26 cellular contexts compared by ENCODE assay signal in genomic region chr11:125005491-125005890, GRCh38.
"Had no signal": no experiment of that assay in that cellular context is flagged by ENCODE, and none has a peak within 500 bp of the region (broad histone marks: within the 10 kb centered on the region; RNA-seq: fewer than 3 reads in every experiment).

No MANE protein-coding gene starts in this region.

- ATAC-seq: activated CD4-positive, CD25-positive, alpha-beta regulatory T cell treated with anti-CD3 and anti-CD28 coated beads, Interleukin-2, amount 50 U/mL, for 24 hours; heart left ventricle; lower lobe of right lung; mucosa of descending colon; natural killer cell treated with Interleukin-12 subunit alpha and Interleukin-12 subunit beta and Interleukin-15 and Interleukin-18, amount 100 ng/mL, for 72 hours; right cardiac atrium; stimulated activated naive CD8-positive, alpha-beta T cell treated with anti-CD3 and anti-CD28 coated beads, Interleukin-15, Interleukin-2, amounts not matched to agents 100 U/mL and 50 U/mL, for 24 hours had no signal

- H3K4me1 ChIP-seq: heart left ventricle, lower lobe of right lung, testis, transverse colon had no signal

- H3K9me3 Mint-ChIP-seq: natural killer cell treated with Interleukin-12 subunit alpha and Interleukin-12 subunit beta and Interleukin-15 and Interleukin-18, amount 100 ng/mL, for 72 hours had no signal

- FAIRE-seq: endothelial cell of umbilical vein, TTC549, urothelium cell line had no signal

- H3K9me3 ChIP-seq: mucosa of descending colon, testis had no signal

- H3K27me3 Mint-ChIP-seq: natural killer cell treated with Interleukin-12 subunit alpha and Interleukin-12 subunit beta and Interleukin-15 and Interleukin-18, amount 100 ng/mL, for 72 hours had no signal

- H3K4me3 ChIP-seq: heart left ventricle, lower lobe of right lung, mucosa of descending colon, testis, transverse colon had no signal

- H3K36me3 ChIP-seq: lower lobe of right lung, WERI-Rb-1 had no signal

- H3K27ac Mint-ChIP-seq: natural killer cell treated with Interleukin-12 subunit alpha and Interleukin-12 subunit beta and Interleukin-15 and Interleukin-18, amount 100 ng/mL, for 72 hours had no signal

- H3K4me3 Mint-ChIP-seq: natural killer cell treated with Interleukin-12 subunit alpha and Interleukin-12 subunit beta and Interleukin-15 and Interleukin-18, amount 100 ng/mL, for 72 hours had no signal

- H3K27ac ChIP-seq: heart left ventricle, lower lobe of right lung, testis, transverse colon, WERI-Rb-1 had no signal

- DNase-seq: activated CD4-positive, alpha-beta T cell treated with anti-CD3 and anti-CD28 coated beads for 48 hours; activated CD4-positive, alpha-beta T cell treated with anti-CD3 and anti-CD28 coated beads, Interleukin-2, amount 50 U/mL, for 48 hours; activated CD8-positive, alpha-beta memory T cell treated with anti-CD3 and anti-CD28 coated beads, Interleukin-2, amount 50 U/mL, for 4 hours; activated gamma-delta T cell treated with Interleukin-2 at 50 U/mL for 16 hours; activated naive CD4-positive, alpha-beta T cell treated with anti-CD3 and anti-CD28 coated beads, Interleukin-2, amount 50 U/mL, for 16 hours; activated T-cell treated with anti-CD3 and anti-CD28 coated beads, Interleukin-2, amount 50 U/mL, for 1 hour; amniotic stem cell; caudate nucleus; cortex of kidney; foreskin fibroblast; heart left ventricle; lower lobe of right lung; mucosa of descending colon; posterior cingulate gyrus; right cardiac atrium; stimulated activated CD4-positive, alpha-beta T cell treated with anti-CD3 and anti-CD28 coated beads, Interleukin-12 subunit alpha, Interleukin-12 subunit beta, amount 100 ng/mL, for 4 hours; stimulated activated CD4-positive, alpha-beta T cell treated with anti-CD3 and anti-CD28 coated beads, Interleukin-4, amount 100 ng/mL, for 1 hour; stimulated activated naive CD8-positive, alpha-beta T cell treated with anti-CD3 and anti-CD28 coated beads, Interleukin-15, Interleukin-2, amounts not matched to agents 100 U/mL and 50 U/mL, for 24 hours; testis; transverse colon; WERI-Rb-1 had no signal

- H3K27me3 ChIP-seq: heart left ventricle, testis, transverse colon had no signal
